In the genomic region with DNA sequence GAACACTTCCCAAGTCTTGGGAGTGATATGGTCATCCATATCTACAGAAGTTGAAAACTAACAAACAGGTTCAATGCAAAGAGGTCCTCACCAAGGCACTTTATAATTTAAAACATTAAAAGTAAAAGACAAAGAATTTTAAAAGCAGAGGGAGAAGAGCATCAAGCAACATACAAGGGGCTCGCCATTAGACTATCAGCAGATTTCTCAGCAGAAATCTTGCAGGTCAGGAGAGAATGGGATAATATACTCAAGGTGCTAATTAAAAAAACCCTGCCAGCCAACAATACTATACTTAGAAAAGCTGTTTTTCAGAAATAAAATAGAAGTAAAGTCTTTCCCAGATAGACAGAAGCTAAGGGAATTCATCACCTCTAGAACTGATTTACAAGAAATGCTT, we compare ENCODE assay signal across 9 cellular contexts.
"Had no signal": no experiment of that assay in that cellular context is flagged by ENCODE, and none has a peak within 500 bp of the region (broad histone marks: within the 10 kb centered on the region; RNA-seq: fewer than 3 reads in every experiment).

No MANE protein-coding gene starts in this region.

- H3K27ac ChIP-seq: HL-60, KMS-11 had no signal

- H3K4me3 Mint-ChIP-seq: IgD-negative memory B cell had no signal

- ATAC-seq: HepG2 had no signal

- H3K27me3 Mint-ChIP-seq: IgD-negative memory B cell had no signal

- H3K27ac Mint-ChIP-seq: IgD-negative memory B cell had no signal

- DNase-seq: IMR-90, Karpas-422, KBM-7, KG1 had no signal

- H3K4me2 ChIP-seq: KMS-11 had no signal

- H3K9ac ChIP-seq: KMS-11 had no signal

- FAIRE-seq: HepG2, HTR-8/SVneo had no signal
